Comparison of ENCODE assay signal across 8 cellular contexts in the genomic region with DNA sequence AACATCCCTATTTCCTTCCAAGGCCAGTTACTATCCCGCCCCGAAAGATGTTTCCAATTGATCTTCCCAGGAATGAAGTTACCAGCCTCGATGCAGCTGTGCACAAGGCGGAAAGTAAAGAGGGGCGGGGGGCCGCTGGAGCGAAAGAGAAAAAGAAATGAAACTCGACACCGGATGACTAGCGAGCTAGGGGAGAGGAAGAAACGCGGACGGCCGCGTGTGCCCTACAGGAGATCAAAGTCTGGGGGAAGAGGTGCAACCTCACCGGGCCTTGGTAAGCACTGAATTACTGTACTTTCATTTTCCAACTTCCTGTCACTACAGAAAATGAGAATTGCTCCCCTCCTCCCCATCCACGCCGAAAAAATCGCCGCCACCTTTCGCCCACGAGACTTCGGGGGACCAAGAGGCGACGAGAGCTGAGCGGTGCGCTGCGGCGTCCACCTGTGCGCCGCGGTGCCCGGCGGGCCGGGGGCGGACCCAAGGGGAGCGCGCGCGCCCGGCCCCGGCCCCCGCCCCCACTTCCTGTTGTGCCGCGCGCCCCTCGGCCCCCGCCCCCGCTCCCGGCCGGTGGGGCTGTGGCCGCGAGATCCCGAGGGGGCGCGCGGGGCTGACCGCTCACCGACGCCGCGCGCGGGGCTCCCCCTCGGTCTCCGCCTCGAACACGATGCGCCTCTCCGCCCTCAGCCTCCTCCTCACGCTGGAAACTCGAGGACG. TPM values are rescaled to one million over a fixed set of nuclear protein-coding genes. Genes with fewer than 3 reads are reported as not detected.
DNase-seq lines count a peak whose midpoint lies in the region; ATAC-seq and TF ChIP-seq lines count a peak whose summit lies in the region.

No MANE protein-coding gene starts in this region.

- DNase-seq in AG08396 (ENCODE audit: low spot score) (peak; percentile 75), NCI-H2227 (lab: John Stamatoyannopoulos, UW; ENCODE audit: unreplicated experiment) (peak; percentile 89), mammary epithelial cell (peak; percentile 77), inferior parietal cortex (ENCODE audit: extremely low spot score) (peak; percentile 46)
- peak; percentile 70 for DNase-seq in stimulated activated CD4-positive, alpha-beta T cell treated with anti-CD3 and anti-CD28 coated beads, Interleukin-12 subunit alpha, Interleukin-12 subunit beta, amount 100 ng/mL, for 4 hours

- no peaks in the 10 kb centered on the region for H3K27me3 ChIP-seq in mammary epithelial cell (ENCODE audit: insufficient read depth, low read length)

- WGBS in mammary epithelial cell (ENCODE audit: low coverage, missing lambda C conversion rate) = 1% methylated on average over 16 of the region's 73 CpGs

- in situ Hi-C loops in mammary epithelial cell (cut with MboI; ENCODE audit: low sequenced_read_pairs in 2 of 2) = loop anchor here in 1 of 2 donors (5.0 kb wide), 1 partner anchor 39 kb away; no protein-coding TSS in a partner anchor

- H3K9me3 ChIP-seq in mammary epithelial cell (replicated peaks; ENCODE audit: insufficient read depth, low read length) = no peaks in the 10 kb centered on the region

- peak overlapping the region; percentile 87 for H3K4me2 ChIP-seq in mammary epithelial cell (ENCODE audit: insufficient read depth, low read depth, low read length)

- BruUV-seq in mammary epithelial cell (replicated peaks; lab: Mats Ljungman, UMichigan) = TSS peak; percentile 34

- no peaks in the 10 kb centered on the region for H3K36me3 ChIP-seq in mammary epithelial cell (ENCODE audit: insufficient read depth, low read length)

- peaks cover 31% of the 10 kb centered on the region for H3K4me1 ChIP-seq in mammary epithelial cell (ENCODE audit: insufficient read depth, low read length)

- H3K79me2 ChIP-seq in mammary epithelial cell (ENCODE audit: insufficient read depth, low read length) = peaks cover 49% of the 10 kb centered on the region

- no peak for TF ChIP-seq CTCF in WI38 (IDR thresholded peaks at IDR 0.05; ENCODE audit: low read depth, low read length)
- no peak for TF ChIP-seq CTCF in mammary epithelial cell (conservative IDR thresholded peaks at IDR 0.05 in 1 of 2, IDR thresholded peaks at IDR 0.05 in 1 of 2; ENCODE audit: extremely low read depth in 1 of 2, insufficient read depth in 1 of 2, low read depth in 1 of 2, low read length in 2 of 2)

- intact Hi-C loops in mammary epithelial cell (cut with micrococcal nuclease) = loop anchor here (5.0 kb wide), 1 partner anchor 89 kb away; no protein-coding TSS in a partner anchor

- peak overlapping the region; percentile 95 for H3K27ac ChIP-seq in mammary epithelial cell (ENCODE audit: insufficient read depth, low read depth, low read length)

- ATAC-seq in GM19023 (IDR thresholded peaks at IDR 0.05; ENCODE audit: unreplicated experiment) (peak; percentile 62), HG03175 (IDR thresholded peaks at IDR 0.05; ENCODE audit: unreplicated experiment) (peak; percentile 68)

- H3K9ac ChIP-seq in mammary epithelial cell (ENCODE audit: insufficient read depth, low read length) = peak overlapping the region; percentile 95

- H3K4me3 ChIP-seq in WI38 (ENCODE audit: low read depth, low read length) = peak overlapping the region; percentile 70
- peak overlapping the region; percentile 73 to 87 (median 81) for H3K4me3 ChIP-seq in mammary epithelial cell (replicated peaks in 1 of 3; ENCODE audit: insufficient read depth in 1 of 3, low read depth in 2 of 3, low read length in 3 of 3)

- peak overlapping the region; percentile 95 for H2AFZ ChIP-seq in mammary epithelial cell (ENCODE audit: low read depth, low read length)

- CTCF ChIA-PET in mammary epithelial cell (lab: Charles Lee; ENCODE audit: low non-redundant PET) = no interaction called here

- dilution Hi-C loops in mammary epithelial cell (cut with HindIII; ENCODE audit: low sequenced_read_pairs) = loop anchor here (5.0 kb wide), 1 partner anchor 34 kb away; no protein-coding TSS in a partner anchor

- no peaks in the 10 kb centered on the region for H4K20me1 ChIP-seq in mammary epithelial cell (ENCODE audit: insufficient read depth, low read length)

RNA-seq across cellular contexts. Expression of gene ELK4, which starts 0.6 kb away (rescaled TPM):
- total RNA-seq in mammary epithelial cell = 10 to 100 TPM; 17.7 to 38.6 TPM
- polyA plus RNA-seq in mammary epithelial cell = 4.9 TPM
- 37.7 TPM for polyA minus RNA-seq in mammary epithelial cell

RNA-seq across cellular contexts. Expression of gene SLC45A3, which starts 49.1 kb away (rescaled TPM):
- total RNA-seq in mammary epithelial cell = 1 to 10 TPM; 3.2 to 4.3 TPM
- polyA plus RNA-seq in mammary epithelial cell = 3.3 TPM
- polyA minus RNA-seq in mammary epithelial cell = 2.4 TPM

Comparison
In these comparisons a context has a peak if more than half of its experiments do, and no peak if none do; other contexts are left out.
1. Peak in every context shown above with its lines: DNase-seq, ATAC-seq, H3K4me3 ChIP-seq and H3K27ac ChIP-seq.